8 cellular contexts compared by ENCODE assay signal in the genomic region with DNA sequence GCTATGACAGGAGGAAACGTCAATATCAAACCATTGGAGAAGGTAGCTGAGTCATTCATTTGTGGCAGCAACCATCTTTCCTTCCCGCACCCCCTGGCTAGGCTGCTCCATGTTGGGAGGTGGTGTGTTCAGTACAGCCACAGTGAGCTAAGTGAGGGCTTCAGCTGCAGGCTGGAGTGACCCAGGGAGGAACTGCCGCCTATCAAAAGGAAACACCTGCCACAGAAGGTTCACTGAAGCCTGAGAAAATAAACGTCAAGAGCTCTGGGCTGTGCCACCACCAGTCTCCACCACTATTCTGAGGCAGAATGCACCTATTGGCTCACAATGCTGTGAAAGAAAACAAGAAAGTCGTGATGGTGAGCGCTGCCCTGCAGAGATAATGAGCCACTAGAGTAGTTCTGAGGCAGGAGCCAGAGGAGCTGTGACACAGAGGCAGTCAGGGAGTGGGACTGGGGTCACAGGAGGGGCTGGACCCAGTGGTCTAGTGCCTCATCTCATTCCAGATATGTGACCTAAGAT. TPM values are rescaled to one million over a fixed set of nuclear protein-coding genes. Genes with fewer than 3 reads are reported as not detected.
DNase-seq lines count a peak whose midpoint lies in the region; ATAC-seq and FAIRE-seq lines count a peak whose summit lies in the region.

No MANE protein-coding gene starts in this region.

- no peaks in the 10 kb centered on the region for H3K27me3 Mint-ChIP-seq in T-helper 17 cell
- no peaks in the 10 kb centered on the region for H3K27me3 Mint-ChIP-seq in central memory CD8-positive, alpha-beta T cell

- H3K36me3 Mint-ChIP-seq in T-helper 17 cell (ENCODE audit: low read depth), result peaks cover 2% of the 10 kb centered on the region
- H3K36me3 Mint-ChIP-seq in central memory CD8-positive, alpha-beta T cell (ENCODE audit: insufficient read depth), result peaks cover 17% of the 10 kb centered on the region

- H3K4me1 Mint-ChIP-seq in T-helper 17 cell, result peaks cover 50% of the 10 kb centered on the region
- H3K4me1 Mint-ChIP-seq in central memory CD8-positive, alpha-beta T cell, result peaks cover 64% of the 10 kb centered on the region

- DNase-seq in COR-L47 (lab: John Stamatoyannopoulos, UW) (peak; percentile 97), T-helper 17 cell (peak; percentile 30 to 52 (median 47)), urothelium cell line (ENCODE audit: low spot score) (no peak), caudate nucleus (lab: John Stamatoyannopoulos, UW) (no peak)
- DNase-seq in central memory CD8-positive, alpha-beta T cell (ENCODE audit: low spot score in 2 of 2), result peak; percentile 44 to 67
- peak; percentile 21 to 33 for DNase-seq in stimulated activated CD8-positive, alpha-beta memory T cell treated with anti-CD3 and anti-CD28 coated beads, Interleukin-15, amount 100 ng/mL, for 48 hours (ENCODE audit: low read depth in 2 of 2)

- peak overlapping the region; percentile 94 for H3K4me3 Mint-ChIP-seq in T-helper 17 cell
- H3K4me3 Mint-ChIP-seq in central memory CD8-positive, alpha-beta T cell, result peak overlapping the region; percentile 78

- H3K27ac Mint-ChIP-seq in T-helper 17 cell, result peak overlapping the region; percentile 94
- H3K27ac Mint-ChIP-seq in central memory CD8-positive, alpha-beta T cell (ENCODE audit: low read depth), result peak overlapping the region; percentile 96

- FAIRE-seq in urothelium cell line (lab: Jason Lieb, UNC), result no peak

- peaks cover 6% of the 10 kb centered on the region for H3K9me3 Mint-ChIP-seq in central memory CD8-positive, alpha-beta T cell

- H3K9me3 ChIP-seq in T-helper 17 cell (ENCODE audit: control insufficient read depth, low read length, poor library complexity, severe bottlenecking), result no peaks in the 10 kb centered on the region

- ATAC-seq in GM19452 (IDR thresholded peaks at IDR 0.05; ENCODE audit: unreplicated experiment), result peak; percentile 53
- ATAC-seq in HG03558 (IDR thresholded peaks at IDR 0.05; ENCODE audit: extremely low read depth, unreplicated experiment), result peak; percentile 36
- ATAC-seq in T-helper 17 cell, result peak; percentile 70
- peak; percentile 60 for ATAC-seq in central memory CD8-positive, alpha-beta T cell (replicated peaks; ENCODE audit: extremely low read depth, poor library complexity, severe bottlenecking)

- H3K27ac ChIP-seq in caudate nucleus (ENCODE audit: low read depth, low read length), result no peak overlapping the region

RNA-seq across cellular contexts. Expression of a gene that starts 34.8 kb away (rescaled TPM):
- 100 to 1,000 TPM; 150 to 170 TPM for total RNA-seq in T-helper 17 cell

Comparison
In these comparisons a context has a peak if more than half of its experiments do, and no peak if none do; other contexts are left out.
1. DNase-seq: peak in COR-L47 (single experiment), T-helper 17 cell (3 of 3), central memory CD8-positive, alpha-beta T cell (2 of 2) and stimulated activated CD8-positive, alpha-beta memory T cell treated with anti-CD3 and anti-CD28 coated beads, Interleukin-15, amount 100 ng/mL, for 48 hours (2 of 2); none in urothelium cell line (single experiment) and caudate nucleus (0 of 61).
2. Peak in every context shown above with its lines, with median percentiles within 50 percentile points of each other: ATAC-seq.